In genomic region chr15:78960308-78960707, GRCh38 we compare ENCODE assay signal across 1 cellular context.
TF ChIP-seq lines count a peak whose summit lies in the region.

No MANE protein-coding gene starts in this region.

TF ChIP-seq in K562, 482 proteins besides CTCF, POLR2A, EP300 and RAD21:
- TF ChIP-seq YY1 (IDR thresholded peaks at IDR 0.05; ENCODE audit: borderline replicate concordance in 1 of 3, control insufficient read depth in 1 of 3, extremely low read depth in 1 of 3, insufficient read depth in 3 of 3, insufficient read length in 1 of 3, insufficient replicate concordance in 2 of 3, low read depth in 1 of 3, low read length in 2 of 3) (peak in 2 of 3 experiments; percentile 37 to 73), MTA3 (IDR thresholded peaks at IDR 0.05; ENCODE audit: borderline replicate concordance) (no peak), MYC (IDR thresholded peaks at IDR 0.05; ENCODE audit: low read depth, low read length) (no peak), MYC (CRISPR knock-in tag; IDR thresholded peaks at IDR 0.05; ENCODE audit: borderline replicate concordance, low read depth) (no peak), KLF16 (IDR thresholded peaks at IDR 0.05) (no peak), EHMT2 (IDR thresholded peaks at IDR 0.05) (peak; percentile 46; the same call in 1 of the 2 replicates), MAFF (IDR thresholded peaks at IDR 0.05; ENCODE audit: low read length) (no peak), CBX2 (IDR thresholded peaks at IDR 0.05; ENCODE audit: insufficient read depth, low read length, poor library complexity, severe bottlenecking) (no peak), USF1 (CRISPR knock-in tag; IDR thresholded peaks at IDR 0.05) (peak; percentile 14; the same call in 1 of the 2 replicates), RFX1 (IDR thresholded peaks at IDR 0.05) (no peak), LARP7 (IDR thresholded peaks at IDR 0.05) (no peak)
